8 cellular contexts compared by ENCODE assay signal in genomic region chr5:36728697-36729543, GRCh38.
DNase-seq lines count a peak whose midpoint lies in the region; ATAC-seq and TF ChIP-seq lines count a peak whose summit lies in the region.

No MANE protein-coding gene starts in this region.

- TF ChIP-seq POLR2A in lower leg skin (IDR thresholded peaks at IDR 0.05) = no peak

- 34 to 37% methylated on average over 6 of the region's 6 CpGs for WGBS in lower leg skin, 2 donors

- no peak for ATAC-seq in GM18907 (IDR thresholded peaks at IDR 0.05; ENCODE audit: unreplicated experiment)

- intact Hi-C loops in lower leg skin (cut with DNase I; ENCODE audit: low total_unique reads) = no loop called here

- no peak overlapping the region for H3K27ac Mint-ChIP-seq in chondrocyte (ENCODE audit: unreplicated experiment)

- DNase-seq in NCI-H1436 (lab: John Stamatoyannopoulos, UW) = peak; percentile 39
- DNase-seq in NCI-H1436 treated with DMSO at 0.1 percent for 48 hours (lab: John Stamatoyannopoulos, UW) = no peak
- peak; percentile 37 for DNase-seq in KG1 (lab: John Stamatoyannopoulos, UW)
- DNase-seq in OCI-M1 (lab: John Stamatoyannopoulos, UW) = peak; percentile 88
- no peak for DNase-seq in chondrocyte (ENCODE audit: low spot score)
- peak; percentile 71 to 77 for DNase-seq in lung microvascular endothelial cell (ENCODE audit: low read depth in 2 of 2)
- no peak for DNase-seq in lower leg skin (ENCODE audit: low spot score in 2 of 2)

- peaks cover 14% of the 10 kb centered on the region for H3K27me3 Mint-ChIP-seq in chondrocyte (ENCODE audit: low read depth)

- no peak overlapping the region for H3K4me3 ChIP-seq in lower leg skin (ENCODE audit: low read depth, poor library complexity, severe bottlenecking)

- no peaks in the 10 kb centered on the region for H3K9me3 Mint-ChIP-seq in chondrocyte (ENCODE audit: low read depth)

- H3K36me3 Mint-ChIP-seq in chondrocyte (ENCODE audit: low read depth) = no peaks in the 10 kb centered on the region

- H3K4me3 Mint-ChIP-seq in chondrocyte (ENCODE audit: unreplicated experiment) = no peak overlapping the region

- H3K4me1 Mint-ChIP-seq in chondrocyte (ENCODE audit: low read depth) = no peaks in the 10 kb centered on the region

- TF ChIP-seq CTCF in chondrocyte (IDR thresholded peaks at IDR 0.05) (peak; percentile 89), lower leg skin (IDR thresholded peaks at IDR 0.05) (peak in 1 of 3 donors; percentile 11)

Comparison
In these comparisons a context has a peak if more than half of its experiments do, and no peak if none do; other contexts are left out.
1. DNase-seq: peak in NCI-H1436 (single experiment), KG1 (single experiment), OCI-M1 (single experiment) and lung microvascular endothelial cell (2 of 2); none in NCI-H1436 treated with DMSO at 0.1 percent for 48 hours (single experiment), chondrocyte (single experiment) and lower leg skin (0 of 2).